Comparison of ENCODE assay signal across 9 cellular contexts in genomic region chr12:53726342-53726741, GRCh38. TPM values are rescaled to one million over a fixed set of nuclear protein-coding genes. Genes with fewer than 3 reads are reported as not detected.
DNase-seq lines count a peak whose midpoint lies in the region; ATAC-seq, FAIRE-seq and TF ChIP-seq lines count a peak whose summit lies in the region.
"Had no signal": no experiment of that assay in that cellular context is flagged by ENCODE, and none has a peak within 500 bp of the region (broad histone marks: within the 10 kb centered on the region; RNA-seq: fewer than 3 reads in every experiment).

No MANE protein-coding gene starts in this region.

- no peaks in the 10 kb centered on the region; the same call in 1 of the 2 replicates for H3K9me2 ChIP-seq in Karpas-422 (replicated peaks; ENCODE audit: insufficient read depth, low read length)

- H3K9ac ChIP-seq in Karpas-422 (ENCODE audit: low read length) = peak overlapping the region; percentile 61

- no peak for TF ChIP-seq CTCF in BJ (IDR thresholded peaks at IDR 0.05; ENCODE audit: insufficient read depth, low read depth, low read length)
- no peak for TF ChIP-seq CTCF in bronchial epithelial cell (IDR thresholded peaks at IDR 0.05; ENCODE audit: insufficient read depth, low read length, severe bottlenecking)

- ATAC-seq in naive B cell (ENCODE audit: low read depth in 2 of 2) = no peak
- ATAC-seq in HG03442 (IDR thresholded peaks at IDR 0.05; ENCODE audit: unreplicated experiment) = no peak
- no peak for ATAC-seq in GM18868 (IDR thresholded peaks at IDR 0.05; ENCODE audit: unreplicated experiment)
- ATAC-seq in HG03378 (IDR thresholded peaks at IDR 0.05; ENCODE audit: unreplicated experiment) = no peak

- no peak overlapping the region for H3K27ac Mint-ChIP-seq in naive B cell

- peaks cover 5 to 32% of the 10 kb centered on the region in 2 donors for H3K36me3 Mint-ChIP-seq in naive B cell

- H3K36me3 ChIP-seq in BJ (ENCODE audit: control insufficient read depth, insufficient read depth, low read length) = peaks cover 28% of the 10 kb centered on the region
- H3K36me3 ChIP-seq in Karpas-422 (ENCODE audit: insufficient read depth, low read length) = no peaks in the 10 kb centered on the region
- H3K36me3 ChIP-seq in bronchial epithelial cell (ENCODE audit: control insufficient read depth, insufficient read depth, low read length) = peaks cover 9% of the 10 kb centered on the region

- no peak overlapping the region for H2AFZ ChIP-seq in Karpas-422 (ENCODE audit: low read length)

- peak overlapping the region; percentile 89 to 98 (median 96) for H3K4me3 Mint-ChIP-seq in naive B cell

- H3K4me3 ChIP-seq in BJ (ENCODE audit: low read depth, low read length) = peak overlapping the region; percentile 86
- H3K4me3 ChIP-seq in Karpas-422 (ENCODE audit: low read length) = peak overlapping the region; percentile 78
- peak overlapping the region; percentile 77 for H3K4me3 ChIP-seq in bronchial epithelial cell (ENCODE audit: low read depth, low read length)

- no peak overlapping the region for H3K27ac ChIP-seq in Karpas-422 (ENCODE audit: low read length)

- no peaks in the 10 kb centered on the region for H3K79me2 ChIP-seq in Karpas-422 (ENCODE audit: low read length)

- peak; percentile 7 for FAIRE-seq in bronchial epithelial cell (lab: Jason Lieb, UNC)

- no peaks in the 10 kb centered on the region for H3K27me3 ChIP-seq in BJ (ENCODE audit: control insufficient read depth, insufficient read depth, low read length)
- no peaks in the 10 kb centered on the region for H3K27me3 ChIP-seq in Karpas-422 (ENCODE audit: low read length)
- no peaks in the 10 kb centered on the region for H3K27me3 ChIP-seq in bronchial epithelial cell (ENCODE audit: control insufficient read depth, insufficient read depth, low read length)

- peaks cover 25 to 37% (median 32%) of the 10 kb centered on the region in 3 donors for H3K4me1 Mint-ChIP-seq in naive B cell

- CTCF ChIA-PET in BJ (lab: Yijun Ruan, JAX) = interaction anchor here (0.7 to 14.9 kb wide), 7 partner anchors 11 to 300 kb away, joined by 3 to 263 read pairs (median 8); no protein-coding TSS in a partner anchor

- DNase-seq in BJ (ENCODE audit: low read depth) = no peak
- DNase-seq in Karpas-422 = peak; percentile 48
- peak; percentile 22 for DNase-seq in bronchial epithelial cell (ENCODE audit: low read depth)
- no peak for DNase-seq in naive B cell
- DNase-seq in activated gamma-delta T cell (lab: John Stamatoyannopoulos, UW) = no peak

- peak overlapping the region; percentile 77 for H3K4me2 ChIP-seq in Karpas-422 (ENCODE audit: low read depth, low read length, poor library complexity, severe bottlenecking)

- peaks cover 0 to 1% (median 0%) of the 10 kb centered on the region in 7 donors for H3K9me3 Mint-ChIP-seq in naive B cell

- peaks cover 0 to 5% (median 2%) of the 10 kb centered on the region in 3 donors for H3K27me3 Mint-ChIP-seq in naive B cell

- POLR2A ChIA-PET in BJ (lab: Charles Lee) = no interaction called here

- H3K9me3 ChIP-seq in Karpas-422 (ENCODE audit: low read length) = no peaks in the 10 kb centered on the region

- H3K4me1 ChIP-seq in Karpas-422 (ENCODE audit: low read length) = peaks cover 19% of the 10 kb centered on the region

- no peaks in the 10 kb centered on the region for H4K20me1 ChIP-seq in Karpas-422 (ENCODE audit: insufficient read depth, low read depth, low read length)

RNA-seq across cellular contexts. Expression of gene CALCOCO1, which starts 0.9 kb away (rescaled TPM):
- polyA plus RNA-seq in BJ (2011; rRNA removed) = 170 and 206 TPM in 2 replicates
- polyA minus RNA-seq in BJ (2011; rRNA and poly(A)+ RNA removed) = 112 and 169 TPM in 2 replicates
- total RNA-seq in Karpas-422 (2014; rRNA removed; shearing (Covaris generic); ENCODE audit: low replicate concordance) = 28.7 and 32.5 TPM in 2 replicates
- 35.3 and 45.6 TPM in 2 replicates for total RNA-seq in bronchial epithelial cell
- polyA plus RNA-seq in naive B cell (ENCODE audit: low read depth in 6 of 6) = 10 to 100 TPM; 65.8 to 93.2 (median 78.8) TPM

RNA-seq across cellular contexts. Expression of gene CISTR, which starts 25.4 kb away (rescaled TPM):
- polyA plus RNA-seq in BJ (2011; rRNA removed) (not detected in 2 replicates), naive B cell (ENCODE audit: low read depth in 6 of 6) (not detected)
- not detected in 2 replicates for polyA minus RNA-seq in BJ (2011; rRNA and poly(A)+ RNA removed)
- total RNA-seq in Karpas-422 (2014; rRNA removed; shearing (Covaris generic); ENCODE audit: low replicate concordance) = not detected in 2 replicates
- not detected in 2 replicates for total RNA-seq in bronchial epithelial cell
- total RNA-seq: temporal lobe had no signal

RNA-seq across cellular contexts. Expression of gene ATP5MC2, which starts 50.5 kb away (rescaled TPM):
- polyA plus RNA-seq in BJ (2011; rRNA removed) (356 and 381 TPM in 2 replicates), naive B cell (ENCODE audit: low read depth in 6 of 6) (100 to 1,000 TPM; 491 to 654 (median 582) TPM)
- 476 and 1,007 TPM in 2 replicates for polyA minus RNA-seq in BJ (2011; rRNA and poly(A)+ RNA removed)
- total RNA-seq in Karpas-422 (2014; rRNA removed; shearing (Covaris generic); ENCODE audit: low replicate concordance) = 718 and 957 TPM in 2 replicates
- 91.7 and 121 TPM in 2 replicates for total RNA-seq in bronchial epithelial cell

Comparison
In these comparisons a context has a peak if more than half of its experiments do, and no peak if none do; other contexts are left out.
1. DNase-seq: peak in Karpas-422 (single experiment) and bronchial epithelial cell (single experiment); none in BJ (single experiment), naive B cell (single experiment) and activated gamma-delta T cell (single experiment).
2. Peak in every context shown above with its lines, with median percentiles within 50 percentile points of each other: H3K4me3 ChIP-seq.